ENCODE assay signal across 21 cellular contexts in the genomic region with DNA sequence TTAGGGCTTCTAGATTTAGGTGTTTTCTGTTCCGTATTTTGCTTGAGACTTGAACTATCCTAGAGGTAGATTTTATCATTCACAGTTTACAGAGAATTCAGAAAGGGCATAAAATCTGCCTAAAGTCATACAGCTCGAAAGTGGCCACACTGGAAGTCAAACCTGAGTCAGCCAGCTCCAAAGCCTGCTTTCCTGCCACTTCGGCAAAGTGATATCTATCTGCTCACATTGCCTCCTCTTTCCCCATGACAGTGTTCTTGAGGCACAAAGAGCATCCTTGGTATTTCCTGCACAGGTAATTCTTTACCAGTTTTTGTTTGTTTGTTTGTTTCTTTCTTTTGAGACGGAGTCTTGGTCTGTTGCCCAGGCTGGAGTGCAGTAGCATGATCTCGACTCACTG. TPM values are rescaled to one million over a fixed set of nuclear protein-coding genes. Genes with fewer than 3 reads are reported as not detected.
"Had no signal": no experiment of that assay in that cellular context is flagged by ENCODE, and none has a peak within 500 bp of the region (broad histone marks: within the 10 kb centered on the region; RNA-seq: fewer than 3 reads in every experiment).

No MANE protein-coding gene starts in this region.

- H3K4me3 ChIP-seq: adrenal gland had no signal

- H3K27ac Mint-ChIP-seq: activated naive CD8-positive, alpha-beta T cell treated with anti-CD3 and anti-CD28 coated beads, Interleukin-2, amount 10 ng/mL, durations not matched to agents 7 days and 5 days; activated T-cell treated with anti-CD3 and anti-CD28 coated beads, Interleukin-2, amount 50 U/mL, for 72 hours; T-helper 1 cell treated with Interleukin-12 subunit alpha and Interleukin-12 subunit beta and Interleukin-4 antibody, amounts not matched to agents 30 μg/mL and 1 μg/mL, for 36 hours; WTC11 had no signal

- H3K4me1 Mint-ChIP-seq: activated CD4-positive, alpha-beta T cell treated with anti-CD3 and anti-CD28 coated beads, Interleukin-2, amount 10 ng/mL, durations not matched to agents 24 days and 14 days had no signal

- H3K4me1 ChIP-seq: adrenal gland had no signal

- H3K36me3 ChIP-seq: adrenal gland had no signal

- H3K4me3 Mint-ChIP-seq: activated CD4-positive, alpha-beta T cell treated with anti-CD3 and anti-CD28 coated beads, Interleukin-2, amount 10 ng/mL, durations not matched to agents 24 days and 14 days; activated naive CD8-positive, alpha-beta T cell treated with anti-CD3 and anti-CD28 coated beads, Interleukin-2, amount 10 ng/mL, durations not matched to agents 7 days and 5 days; activated T-cell treated with anti-CD3 and anti-CD28 coated beads, Interleukin-2, amount 50 U/mL, for 72 hours; T-helper 1 cell treated with Interleukin-12 subunit alpha and Interleukin-12 subunit beta and Interleukin-4 antibody, amounts not matched to agents 30 μg/mL and 1 μg/mL, for 36 hours; WTC11 had no signal

- H3K9me3 ChIP-seq: adrenal gland had no signal

- H3K27me3 ChIP-seq: adrenal gland had no signal

- H3K9me3 Mint-ChIP-seq: activated CD4-positive, alpha-beta T cell treated with anti-CD3 and anti-CD28 coated beads, Interleukin-2, amount 10 ng/mL, durations not matched to agents 24 days and 14 days; activated naive CD8-positive, alpha-beta T cell treated with anti-CD3 and anti-CD28 coated beads, Interleukin-2, amount 10 ng/mL, durations not matched to agents 7 days and 5 days; activated T-cell treated with anti-CD3 and anti-CD28 coated beads, Interleukin-2, amount 50 U/mL, for 72 hours; T-helper 1 cell treated with Interleukin-12 subunit alpha and Interleukin-12 subunit beta and Interleukin-4 antibody, amounts not matched to agents 30 μg/mL and 1 μg/mL, for 36 hours; WTC11 had no signal

- H3K27ac ChIP-seq: adrenal gland had no signal

- DNase-seq: activated CD4-positive, alpha-beta T cell treated with anti-CD3 and anti-CD28 coated beads, Interleukin-2, amount 10 ng/mL, durations not matched to agents 24 days and 14 days; activated CD4-positive, alpha-beta T cell treated with anti-CD3 and anti-CD28 coated beads, Interleukin-2, amount 50 U/mL, for 48 hours; activated CD4-positive, CD25-positive, alpha-beta regulatory T cell treated with anti-CD3 and anti-CD28 coated beads, Interleukin-2, amount 50 U/mL, for 72 hours; activated CD8-positive, alpha-beta memory T cell treated with anti-CD3 and anti-CD28 coated beads for 24 hours; activated naive CD4-positive, alpha-beta T cell treated with anti-CD3 and anti-CD28 coated beads, Interleukin-2, amount 50 U/mL, for 16 hours; activated naive CD8-positive, alpha-beta T cell treated with anti-CD3 and anti-CD28 coated beads, Interleukin-2, amount 10 ng/mL, durations not matched to agents 7 days and 5 days; activated T-cell treated with anti-CD3 and anti-CD28 coated beads, Interleukin-2, amount 50 U/mL, for 72 hours; adrenal gland; anterior cingulate cortex; MM.1S; NCI-H1105; NCI-H1436; NCI-H1694 treated with DMSO at 0.1 percent for 48 hours; NCI-H2029 treated with DMSO at 0.1 percent for 48 hours; NCI-H345; NCI-H510A; SHP77 treated with DMSO at 0.1 percent for 48 hours had no signal

- H3K36me3 Mint-ChIP-seq: activated naive CD8-positive, alpha-beta T cell treated with anti-CD3 and anti-CD28 coated beads, Interleukin-2, amount 10 ng/mL, durations not matched to agents 7 days and 5 days; WTC11 had no signal

- ATAC-seq: activated T-cell treated with anti-CD3 and anti-CD28 coated beads, Interleukin-2, amount 50 U/mL, for 72 hours; WTC11 had no signal

RNA-seq across cellular contexts. Expression of a gene that starts 53.3 kb away (rescaled TPM):
- total RNA-seq: activated CD4-positive, alpha-beta T cell treated with anti-CD3 and anti-CD28 coated beads, Interleukin-2, amount 10 ng/mL, durations not matched to agents 24 days and 14 days; activated naive CD8-positive, alpha-beta T cell treated with anti-CD3 and anti-CD28 coated beads, Interleukin-2, amount 10 ng/mL, durations not matched to agents 7 days and 5 days; activated T-cell treated with anti-CD3 and anti-CD28 coated beads, Interleukin-2, amount 50 U/mL, for 72 hours; cardiac septum; SK-MEL-5; WTC11 had no signal
